In genomic region chr13:21000647-21001046, GRCh38 we compare ENCODE assay signal across 29 cellular contexts.
"Had no signal": no experiment of that assay in that cellular context is flagged by ENCODE, and none has a peak within 500 bp of the region (broad histone marks: within the 10 kb centered on the region; RNA-seq: fewer than 3 reads in every experiment).

No MANE protein-coding gene starts in this region.

- H3K4me1 Mint-ChIP-seq: memory B cell, naive B cell, neural crest cell had no signal

- H3K27ac ChIP-seq: coronary artery, esophagus squamous epithelium, neutrophil, parathyroid adenoma, stomach, thyroid gland had no signal

- ATAC-seq: effector memory CD8-positive, alpha-beta T cell; left lobe of liver; mucosa of descending colon; natural killer cell treated with Interleukin-12 subunit alpha and Interleukin-12 subunit beta and Interleukin-15 and Interleukin-18, amount 100 ng/mL, for 72 hours; sciatic nerve had no signal

- H3K4me3 Mint-ChIP-seq: effector memory CD8-positive, alpha-beta T cell; memory B cell; naive B cell; natural killer cell treated with Interleukin-12 subunit alpha and Interleukin-12 subunit beta and Interleukin-15 and Interleukin-18, amount 100 ng/mL, for 72 hours; neural crest cell; type B pancreatic cell had no signal

- H3K27me3 ChIP-seq: esophagus squamous epithelium, neutrophil, stomach, thyroid gland had no signal

- H3K27ac Mint-ChIP-seq: effector memory CD8-positive, alpha-beta T cell; memory B cell; naive B cell; natural killer cell treated with Interleukin-12 subunit alpha and Interleukin-12 subunit beta and Interleukin-15 and Interleukin-18, amount 100 ng/mL, for 72 hours; type B pancreatic cell had no signal

- H3K36me3 Mint-ChIP-seq: memory B cell; naive B cell; natural killer cell treated with Interleukin-12 subunit alpha and Interleukin-12 subunit beta and Interleukin-15 and Interleukin-18, amount 100 ng/mL, for 72 hours had no signal

- H3K9me3 Mint-ChIP-seq: effector memory CD8-positive, alpha-beta T cell; natural killer cell treated with Interleukin-12 subunit alpha and Interleukin-12 subunit beta and Interleukin-15 and Interleukin-18, amount 100 ng/mL, for 72 hours; neural crest cell; type B pancreatic cell had no signal

- H3K4me1 ChIP-seq: parathyroid adenoma had no signal

- DNase-seq: dermis blood vessel endothelial cell; effector memory CD8-positive, alpha-beta T cell; erythroblast; esophagus squamous epithelium; head of caudate nucleus; kidney; mucosa of descending colon; naive B cell; stimulated activated CD4-positive, alpha-beta T cell treated with anti-CD3 and anti-CD28 coated beads, Interleukin-12 subunit alpha, Interleukin-12 subunit beta, amount 100 ng/mL, for 4 hours; stimulated activated CD4-positive, alpha-beta T cell treated with anti-CD3 and anti-CD28 coated beads, Interleukin-1b, Interleukin-23, amount 100 ng/mL, for 48 hours; stimulated activated CD4-positive, alpha-beta T cell treated with anti-CD3 and anti-CD28 coated beads, Interleukin-4, amount 100 ng/mL, for 1 hour; stimulated activated CD8-positive, alpha-beta memory T cell treated with anti-CD3 and anti-CD28 coated beads, Interleukin-4, amount 100 ng/mL, for 48 hours; stimulated activated naive CD4-positive, alpha-beta T cell; stomach; thyroid gland had no signal

- H3K27me3 Mint-ChIP-seq: effector memory CD8-positive, alpha-beta T cell; memory B cell; naive B cell; natural killer cell treated with Interleukin-12 subunit alpha and Interleukin-12 subunit beta and Interleukin-15 and Interleukin-18, amount 100 ng/mL, for 72 hours; progenitor cell of endocrine pancreas; type B pancreatic cell had no signal

- FAIRE-seq: endometrium, frontal cortex, kidney had no signal

- H3K4me3 ChIP-seq: coronary artery, esophagus squamous epithelium, lung, mucosa of descending colon, smooth muscle cell, stomach, thyroid gland had no signal

- H3K9me3 ChIP-seq: mucosa of descending colon, neutrophil, thyroid gland had no signal
